ENCODE assay signal across 23 cellular contexts in the genomic region with DNA sequence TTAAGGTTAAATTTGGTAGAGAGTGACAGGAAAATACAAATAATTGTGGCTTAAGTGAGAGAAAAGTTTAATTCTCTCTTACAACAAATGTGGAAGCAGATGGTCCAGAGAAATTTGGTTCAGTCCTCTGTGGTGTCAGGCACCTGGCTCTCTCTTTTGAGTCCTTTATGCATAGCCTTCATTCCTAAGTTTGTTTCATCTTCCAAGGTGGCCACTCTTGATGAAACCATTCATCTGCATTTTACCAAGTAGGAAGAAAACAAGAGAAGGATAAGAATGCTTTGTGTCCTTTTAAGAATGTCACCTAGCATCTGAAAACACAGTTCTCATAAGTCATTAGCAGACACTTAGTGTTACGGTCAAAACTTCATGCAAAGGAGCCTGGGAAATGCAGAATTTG.
"Had no signal": no experiment of that assay in that cellular context is flagged by ENCODE, and none has a peak within 500 bp of the region (broad histone marks: within the 10 kb centered on the region; RNA-seq: fewer than 3 reads in every experiment).

No MANE protein-coding gene starts in this region.

- H3K27me3 ChIP-seq: ascending aorta, body of pancreas, Peyer's patch had no signal

- H3K27ac ChIP-seq: ascending aorta, body of pancreas, Peyer's patch had no signal

- H3K4me3 ChIP-seq: ascending aorta, body of pancreas, Peyer's patch had no signal

- DNase-seq: activated B cell treated with CpG ODN at 0.5 μM for 24 hours; activated CD4-positive, alpha-beta T cell treated with anti-CD3 and anti-CD28 coated beads for 1 hour; activated CD4-positive, alpha-beta T cell treated with anti-CD3 and anti-CD28 coated beads, Interleukin-2, amount 10 ng/mL, durations not matched to agents 24 days and 14 days; activated CD4-positive, alpha-beta T cell treated with anti-CD3 and anti-CD28 coated beads, Interleukin-2, amount 50 U/mL, for 48 hours; activated CD8-positive, alpha-beta memory T cell treated with anti-CD3 and anti-CD28 coated beads, Interleukin-2, amount 10 ng/mL, durations not matched to agents 7 days and 5 days; activated effector memory CD4-positive, alpha-beta T cell treated with Interleukin-2 at 50 U/mL for 16 hours; activated naive CD4-positive, alpha-beta T cell; activated naive CD8-positive, alpha-beta T cell treated with anti-CD3 and anti-CD28 coated beads, Interleukin-2, amount 50 U/mL, for 24 hours; activated T-cell treated with anti-CD3 and anti-CD28 coated beads, Interleukin-2, amount 50 U/mL, for 24 hours; amniotic stem cell; body of pancreas; central memory CD4-positive, alpha-beta T cell; NCI-H1048; NCI-H146; NCI-H187 treated with DMSO at 0.1 percent for 48 hours; NCI-H2081 treated with DMSO at 0.1 percent for 48 hours; NCI-H2171 treated with DMSO at 0.1 percent for 48 hours; NCI-H226; NCI-H526 treated with DMSO at 0.1 percent for 48 hours; NCI-H82; Peyer's patch; SHP77 treated with DMSO at 0.1 percent for 48 hours had no signal

- H3K9me3 ChIP-seq: ascending aorta, body of pancreas, Peyer's patch had no signal

- H3K4me1 ChIP-seq: ascending aorta, body of pancreas, Peyer's patch had no signal

- H3K36me3 ChIP-seq: ascending aorta, Peyer's patch had no signal
